ENCODE assay signal across 19 cellular contexts in the genomic region with DNA sequence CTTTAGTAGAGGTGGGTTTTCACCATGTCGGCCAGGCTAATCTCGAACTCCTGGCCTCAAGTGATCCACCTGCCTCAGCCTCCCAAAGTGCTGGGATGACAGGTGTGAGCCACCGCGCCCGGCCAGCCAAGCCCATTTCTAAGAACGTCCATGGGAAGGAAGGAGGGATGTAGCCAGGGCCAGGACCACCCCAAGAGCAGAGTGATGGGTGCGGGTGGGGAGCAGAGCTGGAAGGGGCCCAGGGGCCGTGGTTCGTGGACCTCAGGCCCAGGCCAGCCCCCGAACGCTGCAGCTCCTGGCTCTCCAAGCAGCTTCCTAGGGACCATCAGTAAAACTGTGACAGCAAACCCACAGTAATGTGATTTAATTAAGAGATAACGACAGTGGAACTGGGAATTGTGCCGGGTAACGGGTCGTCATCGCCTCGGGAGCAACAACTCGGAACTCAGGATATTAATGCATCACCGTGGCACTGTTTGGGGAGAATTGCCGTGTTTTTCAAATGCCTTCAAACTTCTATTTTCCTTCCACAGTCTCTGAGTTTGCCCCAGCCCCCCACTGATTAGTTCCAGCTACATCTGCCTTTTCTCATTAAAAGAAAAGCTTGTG.
DNase-seq lines count a peak whose midpoint lies in the region; ATAC-seq and TF ChIP-seq lines count a peak whose summit lies in the region.
"Had no signal": no experiment of that assay in that cellular context is flagged by ENCODE, and none has a peak within 500 bp of the region (broad histone marks: within the 10 kb centered on the region; RNA-seq: fewer than 3 reads in every experiment).

No MANE protein-coding gene starts in this region.

- no peaks in the 10 kb centered on the region for H3K4me1 Mint-ChIP-seq in endothelial cell (ENCODE audit: unreplicated experiment)
- H3K4me1 Mint-ChIP-seq: B cell had no signal

- no peak for TF ChIP-seq RAD21 in SK-N-SH (IDR thresholded peaks at IDR 0.05; ENCODE audit: low read length)

- H3K36me3 Mint-ChIP-seq in endothelial cell (ENCODE audit: low read depth, unreplicated experiment) = no peaks in the 10 kb centered on the region
- H3K36me3 Mint-ChIP-seq: CD4-positive, alpha-beta memory T cell had no signal

- H3K36me3 ChIP-seq in SK-N-SH (replicated peaks in 1 of 2; ENCODE audit: control insufficient read depth in 1 of 2, insufficient read depth in 2 of 2, low read length in 1 of 2) (no peaks in the 10 kb centered on the region), stomach (no peaks in the 10 kb centered on the region)
- H3K36me3 ChIP-seq: SJCRH30 had no signal

- H3K9me3 ChIP-seq in SK-N-SH (no peaks in the 10 kb centered on the region), stomach (peaks cover 0 to 2% (median 0%) of the 10 kb centered on the region in 4 donors)
- H3K9me3 ChIP-seq: SJCRH30 had no signal

- H3K27ac Mint-ChIP-seq in endothelial cell (ENCODE audit: unreplicated experiment) = peak overlapping the region; percentile 43
- H3K27ac Mint-ChIP-seq: B cell; CD4-positive, alpha-beta memory T cell had no signal

- H3K27me3 ChIP-seq in SK-N-SH (ENCODE audit: insufficient read depth) (no peaks in the 10 kb centered on the region), stomach (peaks cover 0 to 78% (median 12%) of the 10 kb centered on the region in 3 donors)

- ATAC-seq in SK-N-SH treated with all-trans-retinoic acid at 6 μM for 48 hours = no peak
- ATAC-seq: GM12878 had no signal

- CTCF ChIA-PET in SK-N-SH (lab: Yijun Ruan, JAX) = interaction anchor here (1.8 kb wide), 1 partner anchor 14 kb away, joined by 7 read pairs; no protein-coding TSS in a partner anchor

- no peaks in the 10 kb centered on the region for H3K9me3 Mint-ChIP-seq in endothelial cell (ENCODE audit: unreplicated experiment)

- no peak overlapping the region for H2AFZ ChIP-seq in SK-N-SH (ENCODE audit: low read depth)

- no peak for TF ChIP-seq POLR2A in stomach (IDR thresholded peaks at IDR 0.05)

- POLR2A ChIA-PET in SK-N-SH (lab: Yijun Ruan, JAX) = interaction anchor here (0.6 kb wide), 1 partner anchor 463 kb away, joined by 4 read pairs; no protein-coding TSS in a partner anchor

- no peak overlapping the region for H3K27ac ChIP-seq in SK-N-SH (ENCODE audit: low read depth in 2 of 2, low read length in 1 of 2)
- H3K27ac ChIP-seq in stomach = no peak overlapping the region
- H3K27ac ChIP-seq: 22Rv1, SJCRH30 had no signal

- DNase-seq in SK-N-SH (peak; percentile 80), GM03348 (ENCODE audit: low spot score) (peak; percentile 20), endothelial cell (ENCODE audit: low spot score) (no peak), stomach (peak; percentile 17), AG08396 (ENCODE audit: low spot score) (no peak), NCI-H2107 treated with DMSO at 0.1 percent for 48 hours (lab: John Stamatoyannopoulos, UW; ENCODE audit: unreplicated experiment) (no peak), GM20000 (ENCODE audit: low spot score) (no peak)
- DNase-seq: CD4-positive, alpha-beta memory T cell; GF-D8; NCI-H1092 treated with DMSO at 0.1 percent for 48 hours; NCI-H2029 treated with DMSO at 0.1 percent for 48 hours; NCI-H2171 treated with DMSO at 0.1 percent for 48 hours; NCI-H446 treated with DMSO at 0.1 percent for 48 hours; SJCRH30 had no signal

- TF ChIP-seq EP300 in SK-N-SH (IDR thresholded peaks at IDR 0.05; ENCODE audit: borderline replicate concordance in 1 of 2, low read depth in 1 of 2, low read length in 1 of 2) = no peak
- TF ChIP-seq EP300 in stomach (IDR thresholded peaks at IDR 0.05) = no peak

- H3K79me2 ChIP-seq in SK-N-SH (ENCODE audit: insufficient read depth) = no peaks in the 10 kb centered on the region

- H3K4me3 Mint-ChIP-seq in endothelial cell (ENCODE audit: unreplicated experiment) = no peak overlapping the region
- H3K4me3 Mint-ChIP-seq: B cell; CD4-positive, alpha-beta memory T cell had no signal

- no peaks in the 10 kb centered on the region for H4K20me1 ChIP-seq in SK-N-SH (ENCODE audit: insufficient read depth)

- no peak overlapping the region for H3K4me2 ChIP-seq in SK-N-SH

- H3K4me3 ChIP-seq in SK-N-SH (ENCODE audit: low read depth in 2 of 2, low read length in 1 of 2) (no peak overlapping the region), stomach (no peak overlapping the region)
- H3K4me3 ChIP-seq: GM12878, K562, SJCRH30 had no signal

- WGBS in SK-N-SH (ENCODE audit: low lambda C conversion rate) = 37% methylated on average over 18 of the region's 20 CpGs
- 77 to 84% (median 81%) methylated on average over 20 of the region's 20 CpGs for WGBS in stomach, 5 donors

- peaks cover 8% of the 10 kb centered on the region for H3K27me3 Mint-ChIP-seq in endothelial cell (ENCODE audit: unreplicated experiment)

- TF ChIP-seq CTCF in SK-N-SH (IDR thresholded peaks at IDR 0.05) (no peak), endothelial cell (IDR thresholded peaks at IDR 0.05; ENCODE audit: unreplicated experiment) (no peak), stomach (IDR thresholded peaks at IDR 0.05) (no peak), GM20000 (IDR thresholded peaks at IDR 0.05; ENCODE audit: extremely low read depth, missing control alignments) (no peak)

- peaks cover 0 to 28% of the 10 kb centered on the region in 2 experiments; a peak in 1 of 4 replicates for H3K4me1 ChIP-seq in SK-N-SH (ENCODE audit: control insufficient read depth in 1 of 2, insufficient read depth in 2 of 2, low read depth in 1 of 2, low read length in 1 of 2)
- peaks cover 0 to 4% (median 0%) of the 10 kb centered on the region in 4 donors for H3K4me1 ChIP-seq in stomach
- H3K4me1 ChIP-seq: SJCRH30 had no signal

- no peaks in the 10 kb centered on the region for H3K9me2 ChIP-seq in SK-N-SH

- intact Hi-C loops in stomach (cut with DNase I; ENCODE audit: low total_unique reads) = no loop called here

- no peak overlapping the region for H3K9ac ChIP-seq in SK-N-SH

- no peaks in the 10 kb centered on the region for H3F3A ChIP-seq in SK-N-SH (replicated peaks; ENCODE audit: insufficient read depth)

TF ChIP-seq in SK-N-SH, 30 proteins besides CTCF, POLR2A, EP300 and RAD21:
- no peak for TF ChIP-seq RFX5 (IDR thresholded peaks at IDR 0.05; ENCODE audit: low read length)
- TF ChIP-seq RXRA (IDR thresholded peaks at IDR 0.05; ENCODE audit: borderline replicate concordance, low read depth) = no peak
- TF ChIP-seq RCOR1 (IDR thresholded peaks at IDR 0.05; ENCODE audit: low read length) = peak; percentile 60; the same call in 1 of the 2 replicates
- TF ChIP-seq GATA2 (CRISPR knock-in tag; IDR thresholded peaks at IDR 0.05) = peak; percentile 77; the same call in 1 of the 2 replicates
- peak; percentile 23 for TF ChIP-seq CHD2 (IDR thresholded peaks at IDR 0.05; ENCODE audit: low read length, partially characterized antibody)
- TF ChIP-seq JUND (IDR thresholded peaks at IDR 0.05) = no peak
- no peak for TF ChIP-seq NFIC (IDR thresholded peaks at IDR 0.05; ENCODE audit: borderline replicate concordance)
- TF ChIP-seq PBX3 (IDR thresholded peaks at IDR 0.05) = no peak
- TF ChIP-seq TAF1 (IDR thresholded peaks at IDR 0.05; ENCODE audit: borderline replicate concordance, low read depth, low read length) = no peak
- no peak for TF ChIP-seq POLR2AphosphoS5 (IDR thresholded peaks at IDR 0.05; ENCODE audit: low read depth, low read length)

TF ChIP-seq in SK-N-SH treated with all-trans-retinoic acid at 6 μM for 48 hours, 23 proteins besides CTCF, POLR2A, EP300 and RAD21 (continues in another document):
- TF ChIP-seq ARNTL (CRISPR knock-in tag; IDR thresholded peaks at IDR 0.05; ENCODE audit: borderline replicate concordance, low read depth) (no peak), ZFP3 (CRISPR knock-in tag; IDR thresholded peaks at IDR 0.05) (no peak), PPARA (CRISPR knock-in tag; IDR thresholded peaks at IDR 0.05; ENCODE audit: borderline replicate concordance) (no peak), BACH2 (CRISPR knock-in tag; IDR thresholded peaks at IDR 0.05; ENCODE audit: borderline replicate concordance) (no peak), ZNF565 (CRISPR knock-in tag; conservative IDR thresholded peaks at IDR 0.05; ENCODE audit: low read depth) (no peak), ZNF70 (CRISPR knock-in tag; IDR thresholded peaks at IDR 0.05) (no peak), CSDC2 (CRISPR knock-in tag; IDR thresholded peaks at IDR 0.05) (no peak), RARB (CRISPR knock-in tag; IDR thresholded peaks at IDR 0.05) (no peak), ZNF8 (CRISPR knock-in tag; IDR thresholded peaks at IDR 0.05) (no peak), ZC3H10 (CRISPR knock-in tag; IDR thresholded peaks at IDR 0.05) (no peak), SNAI2 (CRISPR knock-in tag; IDR thresholded peaks at IDR 0.05) (no peak), CSRNP3 (CRISPR knock-in tag; IDR thresholded peaks at IDR 0.05) (no peak), ISL1 (CRISPR knock-in tag; IDR thresholded peaks at IDR 0.05) (no peak)

Comparison
In these comparisons a context has a peak if more than half of its experiments do, and no peak if none do; other contexts are left out.
1. DNase-seq: peak in SK-N-SH (single experiment), GM03348 (single experiment) and stomach (single experiment); none in endothelial cell (single experiment), AG08396 (single experiment), NCI-H2107 treated with DMSO at 0.1 percent for 48 hours (single experiment) and GM20000 (single experiment).